13 cellular contexts compared by ENCODE assay signal in genomic region chr1:64536217-64536835, GRCh38.
DNase-seq lines count a peak whose midpoint lies in the region; ATAC-seq and TF ChIP-seq lines count a peak whose summit lies in the region.
"Had no signal": no experiment of that assay in that cellular context is flagged by ENCODE, and none has a peak within 500 bp of the region (broad histone marks: within the 10 kb centered on the region; RNA-seq: fewer than 3 reads in every experiment).

No MANE protein-coding gene starts in this region.

- H4K8ac ChIP-seq in mesenchymal stem cell (ENCODE audit: low read length), result no peak overlapping the region

- H3K79me1 ChIP-seq in mesenchymal stem cell (replicated peaks; ENCODE audit: low read length, poor library complexity, severe bottlenecking), result peaks cover 13% of the 10 kb centered on the region

- H3K18ac ChIP-seq in mesenchymal stem cell (ENCODE audit: low read depth in 1 of 2, low read length in 2 of 2), result no peak overlapping the region

- no peak overlapping the region for H4K91ac ChIP-seq in mesenchymal stem cell (ENCODE audit: low read length)

- intact Hi-C loops in stomach (cut with DNase I; ENCODE audit: low total_unique reads), result no loop called here

- TF ChIP-seq EP300 in gastroesophageal sphincter (IDR thresholded peaks at IDR 0.05) (no peak), stomach (IDR thresholded peaks at IDR 0.05) (no peak)

- no peak overlapping the region for H3K4me2 ChIP-seq in mesenchymal stem cell (ENCODE audit: low read length, poor library complexity, severe bottlenecking)

- H2BK120ac ChIP-seq in mesenchymal stem cell (ENCODE audit: low read depth, low read length), result no peak overlapping the region

- no peak overlapping the region for H3K14ac ChIP-seq in mesenchymal stem cell (ENCODE audit: low read length in 2 of 2)

- H3K4me1 ChIP-seq in gastroesophageal sphincter, result peaks cover 7 to 67% (median 12%) of the 10 kb centered on the region in 3 donors
- H3K4me1 ChIP-seq in stomach, result peaks cover 24 to 66% (median 49%) of the 10 kb centered on the region in 4 donors
- H3K4me1 ChIP-seq in mesenchymal stem cell (ENCODE audit: control insufficient read depth, insufficient read depth, low read depth, low read length), result peaks cover 4% of the 10 kb centered on the region

- peak overlapping the region in 1 of 2 donors; percentile 5 for H3K4me3 ChIP-seq in gastroesophageal sphincter
- H3K4me3 ChIP-seq in stomach, result peak overlapping the region; percentile 1 to 22 (median 6)
- H3K4me3 ChIP-seq in mesenchymal stem cell (ENCODE audit: insufficient read depth in 1 of 2, low read depth in 1 of 2, low read length in 2 of 2), result no peak overlapping the region
- H3K4me3 ChIP-seq: GM23248 had no signal

- TF ChIP-seq POLR2A in gastroesophageal sphincter (IDR thresholded peaks at IDR 0.05) (no peak), stomach (IDR thresholded peaks at IDR 0.05) (no peak)

- no peak overlapping the region for H2BK15ac ChIP-seq in mesenchymal stem cell (ENCODE audit: low read depth, poor library complexity, severe bottlenecking)

- no peak overlapping the region for H2AFZ ChIP-seq in mesenchymal stem cell (ENCODE audit: low read depth, low read length)
- H2AFZ ChIP-seq: GM23248 had no signal

- no peak overlapping the region for H2BK5ac ChIP-seq in mesenchymal stem cell (ENCODE audit: low read depth, low read length, poor library complexity, severe bottlenecking)

- no peak overlapping the region for H3K23ac ChIP-seq in mesenchymal stem cell (ENCODE audit: low read length in 2 of 2)

- H3K36me3 ChIP-seq in gastroesophageal sphincter, result no peaks in the 10 kb centered on the region
- no peaks in the 10 kb centered on the region for H3K36me3 ChIP-seq in stomach
- no peaks in the 10 kb centered on the region for H3K36me3 ChIP-seq in mesenchymal stem cell (ENCODE audit: control insufficient read depth in 1 of 2, insufficient read depth in 2 of 2, low read depth in 1 of 2, low read length in 2 of 2)

- TF ChIP-seq CTCF in gastroesophageal sphincter (IDR thresholded peaks at IDR 0.05), result no peak
- TF ChIP-seq CTCF in stomach (IDR thresholded peaks at IDR 0.05), result no peak

- no peaks in the 10 kb centered on the region for H3K9me3 ChIP-seq in gastroesophageal sphincter
- no peaks in the 10 kb centered on the region for H3K9me3 ChIP-seq in stomach
- no peaks in the 10 kb centered on the region for H3K9me3 ChIP-seq in mesenchymal stem cell (ENCODE audit: control insufficient read depth, low read length)

- no peak overlapping the region for H3K4ac ChIP-seq in mesenchymal stem cell (ENCODE audit: low read depth in 1 of 2, low read length in 2 of 2)

- H2BK12ac ChIP-seq in mesenchymal stem cell (ENCODE audit: low read length in 2 of 2), result no peak overlapping the region

- 9 to 13% methylated on average over 5 to 8 of the region's 8 CpGs for WGBS in gastroesophageal sphincter (ENCODE audit: low coverage in 1 of 2), 2 donors
- WGBS in stomach, 5 donors, result 12 to 29% (median 15%) methylated on average over 8 of the region's 8 CpGs
- 96% methylated on average over 7 of the region's 8 CpGs for whole genome bisulfite sequencing in mesenchymal stem cell

- ATAC-seq in gastroesophageal sphincter (no peak), HG02623 (IDR thresholded peaks at IDR 0.05; ENCODE audit: unreplicated experiment) (no peak)
- ATAC-seq: CD8-positive, alpha-beta T cell had no signal

- H3K27ac ChIP-seq in gastroesophageal sphincter (peak overlapping the region in 3 of 4 donors; percentile 42 to 71 (median 44)), stomach (peak overlapping the region in 4 of 5 donors; percentile 16 to 79 (median 61)), mesenchymal stem cell (ENCODE audit: low read length, poor library complexity, severe bottlenecking) (no peak overlapping the region)
- H3K27ac ChIP-seq: GM23248 had no signal

- H2AK5ac ChIP-seq in mesenchymal stem cell (ENCODE audit: low read length, severe bottlenecking), result no peak overlapping the region

- peak; percentile 37 for DNase-seq in EH (ENCODE audit: low read depth)
- peak; percentile 76 for DNase-seq in NCI-H345 treated with DMSO at 0.1 percent for 48 hours (lab: John Stamatoyannopoulos, UW; ENCODE audit: unreplicated experiment)
- DNase-seq in stomach, result no peak
- no peak for DNase-seq in mesenchymal stem cell
- DNase-seq in foreskin melanocyte, result no peak
- no peak for DNase-seq in T-helper 9 cell
- DNase-seq: activated B cell treated with CpG ODN at 0.5 μM for 24 hours; activated T-cell treated with anti-CD3 and anti-CD28 coated beads, Interleukin-2, amount 50 U/mL, for 24 hours; CD8-positive, alpha-beta T cell; GM23248; NCI-H2227 treated with DMSO at 0.1 percent for 48 hours had no signal

- H3K9ac ChIP-seq in mesenchymal stem cell (ENCODE audit: low read length), result no peak overlapping the region
- H3K9ac ChIP-seq: GM23248 had no signal

- H3K27me3 ChIP-seq in gastroesophageal sphincter (no peaks in the 10 kb centered on the region), stomach (no peaks in the 10 kb centered on the region), mesenchymal stem cell (ENCODE audit: control insufficient read depth in 1 of 2, insufficient read depth in 1 of 2, low read length in 2 of 2) (no peaks in the 10 kb centered on the region)

Comparison
In these comparisons a context has a peak if more than half of its experiments do, and no peak if none do; other contexts are left out.
1. DNase-seq: peak in EH (single experiment) and NCI-H345 treated with DMSO at 0.1 percent for 48 hours (single experiment); none in stomach (single experiment), mesenchymal stem cell (single experiment), foreskin melanocyte (single experiment) and T-helper 9 cell (single experiment).
2. H3K4me3 ChIP-seq: peak in stomach (4 of 4); none in mesenchymal stem cell (0 of 2).